In genomic region chr7:4013793-4014192, GRCh38 we compare ENCODE assay signal across 27 cellular contexts.
"Had no signal": no experiment of that assay in that cellular context is flagged by ENCODE, and none has a peak within 500 bp of the region (broad histone marks: within the 10 kb centered on the region; RNA-seq: fewer than 3 reads in every experiment).

No MANE protein-coding gene starts in this region.

- H3K4me3 ChIP-seq: adrenal gland, ascending aorta, hepatocyte, left lung, pancreas, psoas muscle, skin epidermis, transverse colon, vagina had no signal

- H3K27me3 ChIP-seq: adrenal gland, ascending aorta, brain microvascular endothelial cell, foreskin keratinocyte, hepatocyte, left lung, pancreas, transverse colon, vagina had no signal

- DNase-seq: activated B cell treated with CpG ODN at 0.5 μM for 24 hours; activated CD4-positive, alpha-beta memory T cell treated with anti-CD3 and anti-CD28 coated beads, Interleukin-2, amount 10 ng/mL, durations not matched to agents 7 days and 5 days; activated CD4-positive, alpha-beta T cell treated with anti-CD3 and anti-CD28 coated beads for 48 hours; activated naive CD4-positive, alpha-beta T cell; activated T-cell treated with anti-CD3 and anti-CD28 coated beads, Interleukin-2, amount 50 U/mL, for 4 hours; brain microvascular endothelial cell; caudate nucleus; effector memory CD4-positive, alpha-beta T cell; foreskin keratinocyte; immature natural killer cell; kidney glomerular epithelial cell; left lung; naive thymus-derived CD4-positive, alpha-beta T cell; pancreas; psoas muscle; right cardiac atrium; T1000; transverse colon had no signal

- H3K27ac ChIP-seq: adrenal gland, ascending aorta, brain microvascular endothelial cell, foreskin keratinocyte, hepatocyte, left lung, pancreas, psoas muscle, skin epidermis, transverse colon, vagina had no signal

- H2AFZ ChIP-seq: hepatocyte had no signal

- H3K27ac Mint-ChIP-seq: activated B cell treated with CpG ODN at 0.5 μM for 24 hours; activated CD4-positive, alpha-beta memory T cell treated with anti-CD3 and anti-CD28 coated beads, Interleukin-2, amount 10 ng/mL, durations not matched to agents 7 days and 5 days; activated naive CD8-positive, alpha-beta T cell; activated T-helper 2 cell treated with anti-CD3 and anti-CD28 coated beads, Interferon-gamma antibody, Interleukin-2, Interleukin-4, amounts not matched to agents 10 μg/mL and 5 μg/mL and 100 μg/mL, durations not matched to agents 14 hours and 24 hours and 36 hours; immature natural killer cell; naive thymus-derived CD4-positive, alpha-beta T cell; stimulated activated memory B cell treated with anti-CD40 and anti-IgM and Interleukin-4, amounts not matched to agents 10 μg/mL and 1 μg/mL and 100 μg/mL, for 72 hours; T-helper 1 cell treated with Interleukin-12 subunit alpha and Interleukin-12 subunit beta and Interleukin-4 antibody, amounts not matched to agents 30 μg/mL and 1 μg/mL, for 36 hours had no signal

- H3K36me3 ChIP-seq: adrenal gland, brain microvascular endothelial cell, left lung, transverse colon had no signal

- ATAC-seq: activated T-cell treated with anti-CD3 and anti-CD28 coated beads, Interleukin-2, amount 50 U/mL, for 4 hours; foreskin keratinocyte; left lung; naive thymus-derived CD4-positive, alpha-beta T cell; pancreas; psoas muscle; right cardiac atrium; stimulated activated memory B cell treated with anti-CD40 and anti-IgM and Interleukin-4, amounts not matched to agents 10 μg/mL and 1 μg/mL and 100 μg/mL, for 72 hours had no signal

- H3K36me3 Mint-ChIP-seq: activated naive CD8-positive, alpha-beta T cell; immature natural killer cell had no signal

- H3K27me3 Mint-ChIP-seq: activated CD4-positive, alpha-beta memory T cell treated with anti-CD3 and anti-CD28 coated beads, Interleukin-2, amount 10 ng/mL, durations not matched to agents 7 days and 5 days had no signal

- H3K9me3 ChIP-seq: adrenal gland, pancreas, psoas muscle, transverse colon had no signal

- H3K79me2 ChIP-seq: hepatocyte had no signal

- H3K4me1 Mint-ChIP-seq: activated B cell treated with CpG ODN at 0.5 μM for 24 hours; activated CD4-positive, alpha-beta memory T cell treated with anti-CD3 and anti-CD28 coated beads, Interleukin-2, amount 10 ng/mL, durations not matched to agents 7 days and 5 days; immature natural killer cell; stimulated activated memory B cell treated with anti-CD40 and anti-IgM and Interleukin-4, amounts not matched to agents 10 μg/mL and 1 μg/mL and 100 μg/mL, for 72 hours had no signal

- H3K4me2 ChIP-seq: hepatocyte had no signal

- H3K4me1 ChIP-seq: adrenal gland, ascending aorta, foreskin keratinocyte, left lung, pancreas, psoas muscle, transverse colon, vagina had no signal

- H3K4me3 Mint-ChIP-seq: activated B cell treated with CpG ODN at 0.5 μM for 24 hours; activated CD4-positive, alpha-beta memory T cell treated with anti-CD3 and anti-CD28 coated beads, Interleukin-2, amount 10 ng/mL, durations not matched to agents 7 days and 5 days; activated naive CD8-positive, alpha-beta T cell; activated T-cell treated with anti-CD3 and anti-CD28 coated beads, Interleukin-2, amount 50 U/mL, for 4 hours; immature natural killer cell; naive thymus-derived CD4-positive, alpha-beta T cell; stimulated activated memory B cell treated with anti-CD40 and anti-IgM and Interleukin-4, amounts not matched to agents 10 μg/mL and 1 μg/mL and 100 μg/mL, for 72 hours; T-helper 1 cell treated with Interleukin-12 subunit alpha and Interleukin-12 subunit beta and Interleukin-4 antibody, amounts not matched to agents 30 μg/mL and 1 μg/mL, for 36 hours had no signal

- FAIRE-seq: pancreas had no signal
